ENCODE assay signal across 10 cellular contexts in genomic region chr3:183298708-183299153, GRCh38. TPM values are rescaled to one million over a fixed set of nuclear protein-coding genes. Genes with fewer than 3 reads are reported as not detected.
DNase-seq lines count a peak whose midpoint lies in the region; ATAC-seq, FAIRE-seq and TF ChIP-seq lines count a peak whose summit lies in the region.
"Had no signal": no experiment of that assay in that cellular context is flagged by ENCODE, and none has a peak within 500 bp of the region (broad histone marks: within the 10 kb centered on the region; RNA-seq: fewer than 3 reads in every experiment).

No MANE protein-coding gene starts in this region.

- no TSS peak for BruUV-seq in IMR-90 (replicated peaks; lab: Mats Ljungman, UMichigan)

- H3K4me3 ChIP-seq in A549 = no peak overlapping the region
- no peak overlapping the region for H3K4me3 ChIP-seq in IMR-90 (ENCODE audit: insufficient read depth, low read depth, low read length)
- no peak overlapping the region for H3K4me3 ChIP-seq in heart right ventricle
- H3K4me3 ChIP-seq in smooth muscle cell = no peak overlapping the region

- H2BK5ac ChIP-seq in IMR-90 (ENCODE audit: low read depth, low read length, poor library complexity, severe bottlenecking) = no peak overlapping the region

- H2BK20ac ChIP-seq in IMR-90 (ENCODE audit: low read depth, low read length) = no peak overlapping the region

- TF ChIP-seq RAD21 in A549 (conservative IDR thresholded peaks at IDR 0.05 in 1 of 2, IDR thresholded peaks at IDR 0.05 in 1 of 2) = no peak
- no peak for TF ChIP-seq RAD21 in IMR-90 (IDR thresholded peaks at IDR 0.05; ENCODE audit: low read length)

- H3K9ac ChIP-seq in IMR-90 (ENCODE audit: low read depth, low read length) (no peak overlapping the region), smooth muscle cell (ENCODE audit: low read depth) (no peak overlapping the region)

- FAIRE-seq in A549 (lab: Jason Lieb, UNC) = no peak
- FAIRE-seq: TTC549 had no signal

- 41% methylated on average over 4 of the region's 5 CpGs for WGBS in A549 (ENCODE audit: missing lambda C conversion rate)
- WGBS in IMR-90 (ENCODE audit: extremely low coverage in 2 of 2, insufficient read length in 1 of 2), 2 experiments = 10% methylated on average over 2 of the region's 5 CpGs; no CpG with 5 or more reads in 1 of the 2 experiments
- 69 to 73% methylated on average over 5 of the region's 5 CpGs for WGBS in heart right ventricle, 2 donors
- 6% methylated on average over 5 of the region's 5 CpGs for WGBS in smooth muscle cell (ENCODE audit: low lambda C conversion rate)

- peaks cover 0 to 3% (median 0%) of the 10 kb centered on the region in 5 donors for H3K27me3 Mint-ChIP-seq in naive thymus-derived CD8-positive, alpha-beta T cell

- intact Hi-C loops in IMR-90 (cut with micrococcal nuclease) = no loop called here
- intact Hi-C loops in heart right ventricle (cut with DNase I) = no loop called here

- no peak overlapping the region for H3K27ac Mint-ChIP-seq in naive thymus-derived CD8-positive, alpha-beta T cell

- no peaks in the 10 kb centered on the region for H3K79me2 ChIP-seq in smooth muscle cell (ENCODE audit: low read depth)

- CTCF ChIA-PET in A549 (lab: Yijun Ruan, JAX) = no interaction called here
- CTCF ChIA-PET in IMR-90 (lab: Yijun Ruan, JAX) = no interaction called here

- no peaks in the 10 kb centered on the region for H3K79me1 ChIP-seq in IMR-90 (ENCODE audit: low read depth in 1 of 2, low read length in 2 of 2)

- H3K4me1 ChIP-seq in A549 (peaks cover 33% of the 10 kb centered on the region), IMR-90 (ENCODE audit: control insufficient read depth, insufficient read depth, low read length) (peaks cover 18% of the 10 kb centered on the region), heart right ventricle (peaks cover 0 to 29% (median 5%) of the 10 kb centered on the region in 9 donors), smooth muscle cell (ENCODE audit: low read depth) (no peaks in the 10 kb centered on the region)

- no peak overlapping the region for H3K4me3 Mint-ChIP-seq in naive thymus-derived CD8-positive, alpha-beta T cell

- no peak overlapping the region for H3K23ac ChIP-seq in IMR-90 (ENCODE audit: low read depth, low read length)

- no peak overlapping the region for H3K56ac ChIP-seq in IMR-90 (ENCODE audit: extremely low read depth, insufficient read depth, low read length)

- H3K36me3 ChIP-seq in IMR-90 (ENCODE audit: control insufficient read depth, insufficient read depth, low read length) (no peaks in the 10 kb centered on the region), heart right ventricle (no peaks in the 10 kb centered on the region), smooth muscle cell (ENCODE audit: low read depth) (no peaks in the 10 kb centered on the region)

- H3K4ac ChIP-seq in IMR-90 (ENCODE audit: low read depth, low read length) = no peak overlapping the region

- H4K5ac ChIP-seq in IMR-90 (ENCODE audit: low read depth, low read length) = no peak overlapping the region

- no peaks in the 10 kb centered on the region for H3K36me3 Mint-ChIP-seq in naive thymus-derived CD8-positive, alpha-beta T cell

- no peak overlapping the region for H4K8ac ChIP-seq in IMR-90 (ENCODE audit: low read depth in 2 of 2, low read length in 2 of 2)

- peaks cover 0 to 2% (median 0%) of the 10 kb centered on the region in 9 donors for H3K9me3 Mint-ChIP-seq in naive thymus-derived CD8-positive, alpha-beta T cell

- H4K20me1 ChIP-seq in IMR-90 (ENCODE audit: insufficient read depth, low read length) (no peaks in the 10 kb centered on the region), smooth muscle cell (ENCODE audit: low read depth) (no peaks in the 10 kb centered on the region)

- H2AK5ac ChIP-seq in IMR-90 (ENCODE audit: low read depth, low read length) = no peak overlapping the region

- in situ Hi-C loops in IMR-90 (cut with MboI; ENCODE audit: low sequenced_read_pairs) = no loop called here

- TF ChIP-seq POLR2A in A549 (IDR thresholded peaks at IDR 0.05; ENCODE audit: low read length) (no peak), IMR-90 (IDR thresholded peaks at IDR 0.05; ENCODE audit: low read depth, low read length) (no peak)

- dilution Hi-C loops in IMR-90 (cut with HindIII; ENCODE audit: low sequenced_read_pairs, unreplicated experiment) = no loop called here

- POLR2A ChIA-PET in A549 (lab: Yijun Ruan, JAX) = interaction anchor here (1.0 kb wide), 1 partner anchor 13 kb away, joined by 5 read pairs; no protein-coding TSS in a partner anchor
- POLR2A ChIA-PET in IMR-90 (lab: Charles Lee; ENCODE audit: unreplicated experiment) = no interaction called here
- POLR2A ChIA-PET in naive thymus-derived CD8-positive, alpha-beta T cell (lab: Charles Lee) = no interaction called here

- H3K9me3 ChIP-seq in A549 (no peaks in the 10 kb centered on the region; the same call in 2 of the 3 replicates), IMR-90 (ENCODE audit: control insufficient read depth, insufficient read depth, low read length) (no peaks in the 10 kb centered on the region), heart right ventricle (no peaks in the 10 kb centered on the region), smooth muscle cell (replicated peaks; ENCODE audit: low read depth) (no peaks in the 10 kb centered on the region)

- peaks cover 0 to 9% (median 5%) of the 10 kb centered on the region in 4 donors for H3K4me1 Mint-ChIP-seq in naive thymus-derived CD8-positive, alpha-beta T cell

- H3F3A ChIP-seq in smooth muscle cell (ENCODE audit: low read depth) = no peaks in the 10 kb centered on the region

- no peak overlapping the region for H4K91ac ChIP-seq in IMR-90 (ENCODE audit: insufficient read depth, low read depth, low read length)

- H2BK15ac ChIP-seq in IMR-90 (ENCODE audit: low read depth, low read length) = no peak overlapping the region

- no peaks in the 10 kb centered on the region for H3K27me3 ChIP-seq in IMR-90 (ENCODE audit: control insufficient read depth, insufficient read depth, low read length)
- H3K27me3 ChIP-seq in heart right ventricle = no peaks in the 10 kb centered on the region
- H3K27me3 ChIP-seq in smooth muscle cell (ENCODE audit: low read depth) = no peaks in the 10 kb centered on the region

- no peak for TF ChIP-seq CTCF in A549 (IDR thresholded peaks at IDR 0.05)
- no peak for TF ChIP-seq CTCF in IMR-90 (conservative IDR thresholded peaks at IDR 0.05; ENCODE audit: low read depth, low read length)
- TF ChIP-seq CTCF in heart right ventricle (IDR thresholded peaks at IDR 0.05) = no peak
- no peak for TF ChIP-seq CTCF in smooth muscle cell (IDR thresholded peaks at IDR 0.05; ENCODE audit: borderline replicate concordance, insufficient read depth, poor library complexity, severe bottlenecking)

- H2BK120ac ChIP-seq in IMR-90 (ENCODE audit: low read depth, low read length) = no peak overlapping the region

- no peak overlapping the region for H3K14ac ChIP-seq in IMR-90 (replicated peaks; ENCODE audit: low read depth, low read length)

- H3K4me2 ChIP-seq in A549 (peak overlapping the region; percentile 35), IMR-90 (ENCODE audit: low read depth, low read length) (no peak overlapping the region), smooth muscle cell (peak overlapping the region; percentile 73)

- ATAC-seq in A549 (peak; percentile 61 to 70; a peak in 5 of 6 replicates), IMR-90 (ENCODE audit: low read depth) (peak; percentile 87), heart right ventricle (peak in 7 of 8 donors; percentile 67 to 87 (median 73)), HG03135 (IDR thresholded peaks at IDR 0.05; ENCODE audit: unreplicated experiment) (no peak), GM21528 (IDR thresholded peaks at IDR 0.05; ENCODE audit: low FRiP score, unreplicated experiment) (no peak)
- no peak for ATAC-seq in naive thymus-derived CD8-positive, alpha-beta T cell

- H2AFZ ChIP-seq in IMR-90 (replicated peaks; ENCODE audit: low read length, poor library complexity) = peak overlapping the region; percentile 12
- H2AFZ ChIP-seq in smooth muscle cell (ENCODE audit: low read depth) = no peak overlapping the region

- no peak overlapping the region for H3K18ac ChIP-seq in IMR-90 (ENCODE audit: low read depth, low read length)

- no peaks in the 10 kb centered on the region for H3K9me1 ChIP-seq in IMR-90 (ENCODE audit: insufficient read depth, low read length)

- DNase-seq in A549 (ENCODE audit: low read depth in 1 of 2, low spot score in 1 of 2) (peak in 1 of 2 experiments; percentile 38), IMR-90 (peak; percentile 94), SW480 (ENCODE audit: low spot score) (peak; percentile 25), heart right ventricle (peak; percentile 38 to 51), smooth muscle cell (lab: John Stamatoyannopoulos, UW; ENCODE audit: unreplicated experiment) (peak; percentile 48)
- no peak for DNase-seq in naive thymus-derived CD8-positive, alpha-beta T cell
- DNase-seq: DND-41 had no signal

- H2AK9ac ChIP-seq in IMR-90 (replicated peaks; ENCODE audit: low read depth, low read length, poor library complexity) = peak overlapping the region; percentile 31

- TF ChIP-seq EP300 in A549 (IDR thresholded peaks at IDR 0.05) = no peak

- peak overlapping the region; percentile 62 to 77 for H3K27ac ChIP-seq in A549
- H3K27ac ChIP-seq in IMR-90 (ENCODE audit: insufficient read depth, low read length) = no peak overlapping the region
- no peak overlapping the region for H3K27ac ChIP-seq in heart right ventricle
- H3K27ac ChIP-seq in smooth muscle cell (ENCODE audit: low read depth) = peak overlapping the region; percentile 50

TF ChIP-seq in A549, 52 proteins besides CTCF, POLR2A, EP300 and RAD21 (continues in another document):
- TF ChIP-seq HOXB5 (CRISPR knock-in tag; IDR thresholded peaks at IDR 0.05) = no peak

TF ChIP-seq in IMR-90, 13 proteins besides CTCF, POLR2A, EP300 and RAD21 (continues in another document):
- no peak for TF ChIP-seq RCOR1 (IDR thresholded peaks at IDR 0.05; ENCODE audit: insufficient replicate concordance, low read length)
- TF ChIP-seq MXI1 (IDR thresholded peaks at IDR 0.05; ENCODE audit: borderline replicate concordance, low read depth, low read length) = no peak
- peak; percentile 76 for TF ChIP-seq FOS (IDR thresholded peaks at IDR 0.05; ENCODE audit: low read depth, low read length)
- no peak for TF ChIP-seq SMC3 (IDR thresholded peaks at IDR 0.05; ENCODE audit: low read depth, low read length)

RNA-seq across cellular contexts. Expression of gene B3GNT5, which starts 45.7 kb away (rescaled TPM):
- polyA plus RNA-seq in A549 (2011; rRNA removed) (10.9 and 11.7 TPM in 2 replicates), A549 (2017; fragmentation: RNase III; extraction: RNeasy Plus Mini Kit Qiagen cat#74134 plus additional on column Dnase treatment) (4.7 to 4.8 TPM (median 4.7 TPM) in 3 replicates), IMR-90 (2012; rRNA removed) (1.4 and 1.6 TPM in 2 replicates), heart right ventricle (1 to 10 TPM; 1.7 to 2.2 TPM), smooth muscle cell (5.3 and 7.2 TPM in 2 replicates)
- 1.9 and 2.1 TPM in 2 replicates for polyA plus RNA-seq in A549 (2012; cell fraction: cytosol; rRNA removed)
- polyA plus RNA-seq in A549 (2012; cell fraction: nucleus; rRNA removed) = 1.00 and 1.5 TPM in 2 replicates
- polyA minus RNA-seq in A549 (2011; rRNA and poly(A)+ RNA removed) = 9.8 and 9.9 TPM in 2 replicates
- total RNA-seq in IMR-90 (2012; rRNA removed) (3.4 and 4.4 TPM in 2 replicates), heart right ventricle (1 to 10 TPM; 2.0 to 9.0 (median 5.8) TPM), smooth muscle cell (11.5 and 12.6 TPM in 2 replicates)
- polyA plus RNA-seq in IMR-90 (2012; cell fraction: cytosol; rRNA removed) = 0.33 and 0.35 TPM in 2 replicates
- 0.21 and 1.7 TPM in 2 replicates for polyA plus RNA-seq in IMR-90 (2012; cell fraction: nucleus; rRNA removed; ENCODE audit: low replicate concordance)
- total RNA-seq in naive thymus-derived CD8-positive, alpha-beta T cell = not detected
- polyA plus RNA-seq in naive thymus-derived CD8-positive, alpha-beta T cell = not detected

Comparison
In these comparisons a context has a peak if more than half of its experiments do, and no peak if none do; other contexts are left out.
1. ATAC-seq: peak in A549 (2 of 2), IMR-90 (single experiment) and heart right ventricle (7 of 8); none in HG03135 (single experiment), GM21528 (single experiment) and naive thymus-derived CD8-positive, alpha-beta T cell (0 of 2).
2. DNase-seq: peak in IMR-90 (single experiment), SW480 (single experiment), heart right ventricle (2 of 2) and smooth muscle cell (single experiment); none in naive thymus-derived CD8-positive, alpha-beta T cell (0 of 10).
3. H3K27ac ChIP-seq: peak in A549 (2 of 2) and smooth muscle cell (single experiment); none in IMR-90 (single experiment) and heart right ventricle (0 of 10).